8 cellular contexts compared by ENCODE assay signal in the genomic region with DNA sequence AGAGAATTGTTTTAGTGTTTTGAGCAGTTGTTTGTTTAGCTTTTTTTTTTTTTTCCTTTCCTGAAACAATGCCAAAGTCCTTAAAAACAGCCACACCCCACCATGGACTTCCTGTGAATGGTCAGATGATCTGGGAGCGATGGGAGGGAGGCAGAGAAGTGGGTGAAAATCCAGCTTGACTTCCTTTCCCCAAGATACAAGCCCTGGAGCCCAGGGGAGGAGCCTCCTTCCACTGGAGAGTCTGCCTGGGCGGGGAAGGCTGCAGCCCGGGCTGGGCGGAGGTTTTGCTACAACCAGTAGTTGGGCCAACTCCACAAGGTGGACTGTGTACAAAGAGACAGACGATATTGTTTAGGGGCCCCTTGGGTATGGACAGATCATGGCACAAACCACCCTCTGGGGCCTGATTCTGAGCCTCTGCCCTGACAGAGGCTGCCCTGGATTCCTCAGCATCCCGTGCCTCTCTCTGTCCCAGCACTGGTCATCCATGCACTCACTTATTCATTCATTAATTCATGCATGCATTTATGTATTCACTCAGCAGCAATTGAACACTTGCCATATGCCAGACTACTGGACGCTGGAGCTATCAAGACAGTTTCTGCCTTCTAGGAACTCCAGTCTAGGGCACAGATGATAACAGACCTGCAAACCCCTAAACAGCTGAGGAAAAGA. TPM values are rescaled to one million over a fixed set of nuclear protein-coding genes. Genes with fewer than 3 reads are reported as not detected.
DNase-seq lines count a peak whose midpoint lies in the region; ATAC-seq, FAIRE-seq and TF ChIP-seq lines count a peak whose summit lies in the region.
"Had no signal": no experiment of that assay in that cellular context is flagged by ENCODE, and none has a peak within 500 bp of the region (broad histone marks: within the 10 kb centered on the region; RNA-seq: fewer than 3 reads in every experiment).

No MANE protein-coding gene starts in this region.

- 34 to 39% methylated on average over 6 to 7 of the region's 7 CpGs for WGBS in testis, 2 donors

- no peak for ATAC-seq in activated T-cell treated with anti-CD3 and anti-CD28 coated beads, Interleukin-2, amount 50 U/mL, for 4 hours

- TF ChIP-seq POLR2A in testis (IDR thresholded peaks at IDR 0.05) = no peak

- peaks cover 3% of the 10 kb centered on the region for H3K27me3 Mint-ChIP-seq in activated naive CD4-positive, alpha-beta T cell treated with anti-CD3 and anti-CD28 coated beads for 36 hours (ENCODE audit: low read depth)
- H3K27me3 Mint-ChIP-seq in activated T-cell treated with anti-CD3 and anti-CD28 coated beads, Interleukin-2, amount 50 U/mL, for 4 hours (ENCODE audit: low read depth) = no peaks in the 10 kb centered on the region

- H3K4me1 ChIP-seq in ascending aorta = peaks cover 0 to 20% of the 10 kb centered on the region in 2 donors
- H3K4me1 ChIP-seq in testis = peaks cover 21% of the 10 kb centered on the region

- H3K9me3 Mint-ChIP-seq in activated naive CD4-positive, alpha-beta T cell treated with anti-CD3 and anti-CD28 coated beads for 36 hours = no peaks in the 10 kb centered on the region
- H3K9me3 Mint-ChIP-seq in activated T-cell treated with anti-CD3 and anti-CD28 coated beads, Interleukin-2, amount 50 U/mL, for 4 hours = no peaks in the 10 kb centered on the region

- H3K4me1 Mint-ChIP-seq in activated naive CD4-positive, alpha-beta T cell treated with anti-CD3 and anti-CD28 coated beads for 36 hours (ENCODE audit: low read depth) = no peaks in the 10 kb centered on the region
- no peaks in the 10 kb centered on the region for H3K4me1 Mint-ChIP-seq in activated T-cell treated with anti-CD3 and anti-CD28 coated beads, Interleukin-2, amount 50 U/mL, for 4 hours (ENCODE audit: low read depth)

- H3K9me3 ChIP-seq in ascending aorta (no peaks in the 10 kb centered on the region), testis (no peaks in the 10 kb centered on the region)

- CTCF ChIA-PET in activated naive CD4-positive, alpha-beta T cell treated with anti-CD3 and anti-CD28 coated beads for 36 hours (lab: Charles Lee) = interaction anchor here (1.2 kb wide), 1 partner anchor 19 kb away, joined by 3 read pairs; no protein-coding TSS in a partner anchor

- TF ChIP-seq CTCF in ascending aorta (IDR thresholded peaks at IDR 0.05) (no peak), testis (IDR thresholded peaks at IDR 0.05) (no peak)

- no peak overlapping the region for H3K4me3 Mint-ChIP-seq in activated naive CD4-positive, alpha-beta T cell treated with anti-CD3 and anti-CD28 coated beads for 36 hours
- no peak overlapping the region for H3K4me3 Mint-ChIP-seq in activated T-cell treated with anti-CD3 and anti-CD28 coated beads, Interleukin-2, amount 50 U/mL, for 4 hours

- H3K36me3 Mint-ChIP-seq in activated naive CD4-positive, alpha-beta T cell treated with anti-CD3 and anti-CD28 coated beads for 36 hours (ENCODE audit: low read depth) = peaks cover 1% of the 10 kb centered on the region
- no peaks in the 10 kb centered on the region for H3K36me3 Mint-ChIP-seq in activated T-cell treated with anti-CD3 and anti-CD28 coated beads, Interleukin-2, amount 50 U/mL, for 4 hours (ENCODE audit: insufficient read depth)

- intact Hi-C loops in ascending aorta (cut with DNase I) (no loop called here), testis (cut with DNase I; ENCODE audit: low total_unique reads) (no loop called here)
- intact Hi-C loops in activated naive CD4-positive, alpha-beta T cell treated with anti-CD3 and anti-CD28 coated beads for 36 hours (cut with micrococcal nuclease) = no loop called here

- no peak overlapping the region for H3K27ac Mint-ChIP-seq in activated naive CD4-positive, alpha-beta T cell treated with anti-CD3 and anti-CD28 coated beads for 36 hours

- H3K27ac ChIP-seq in ascending aorta (peak overlapping the region; percentile 34 to 53), testis (peak overlapping the region in 1 of 2 donors; percentile 26)

- H3K27me3 ChIP-seq in ascending aorta (no peaks in the 10 kb centered on the region), testis (no peaks in the 10 kb centered on the region)

- FAIRE-seq in HTR-8/SVneo (lab: Jason Lieb, UNC) = no peak

- DNase-seq in HTR-8/SVneo (ENCODE audit: insufficient read length, low spot score) (peak; percentile 21), ascending aorta (ENCODE audit: low spot score in 2 of 2) (peak in 1 of 2 donors; percentile 80), hepatic stellate cell (ENCODE audit: low spot score) (peak; percentile 43), testis (peak; percentile 58), germinal center (ENCODE audit: low spot score) (no peak)
- DNase-seq in activated naive CD4-positive, alpha-beta T cell treated with anti-CD3 and anti-CD28 coated beads for 36 hours = no peak
- DNase-seq in activated T-cell treated with anti-CD3 and anti-CD28 coated beads, Interleukin-2, amount 50 U/mL, for 4 hours = no peak
- DNase-seq: central memory CD4-positive, alpha-beta T cell had no signal

- no peak overlapping the region for H3K4me3 ChIP-seq in ascending aorta
- no peak overlapping the region for H3K4me3 ChIP-seq in testis

- H3K36me3 ChIP-seq in ascending aorta = peaks cover 0 to 6% of the 10 kb centered on the region in 2 donors
- H3K36me3 ChIP-seq in testis (ENCODE audit: low read depth, missing control alignments) = no peaks in the 10 kb centered on the region

RNA-seq across cellular contexts. Expression of a gene that starts 29.8 kb away (rescaled TPM):
- total RNA-seq in ascending aorta (176 TPM), testis (100 to 1,000 TPM; 160 to 189 TPM)
- polyA plus RNA-seq in testis (ENCODE audit: insufficient read depth, low read depth, low replicate concordance) = 126 TPM
- 100 to 1,000 TPM; 112 to 118 TPM for total RNA-seq in activated naive CD4-positive, alpha-beta T cell treated with anti-CD3 and anti-CD28 coated beads for 36 hours
- total RNA-seq in activated T-cell treated with anti-CD3 and anti-CD28 coated beads, Interleukin-2, amount 50 U/mL, for 4 hours = 10 to 100 TPM; 65.9 to 76.9 (median 73.2) TPM

Comparison
In these comparisons a context has a peak if more than half of its experiments do, and no peak if none do; other contexts are left out.
1. DNase-seq: peak in HTR-8/SVneo (single experiment), hepatic stellate cell (single experiment) and testis (single experiment); none in activated naive CD4-positive, alpha-beta T cell treated with anti-CD3 and anti-CD28 coated beads for 36 hours (single experiment), activated T-cell treated with anti-CD3 and anti-CD28 coated beads, Interleukin-2, amount 50 U/mL, for 4 hours (single experiment) and germinal center (single experiment).